Comparison of ENCODE assay signal across 16 cellular contexts in genomic region chr2:68772109-68772508, GRCh38. TPM values are rescaled to one million over a fixed set of nuclear protein-coding genes. Genes with fewer than 3 reads are reported as not detected.
A peak's percentile ranks its signal among the peaks of the same experiment; 100 is the strongest.
DNase-seq lines count a peak whose midpoint lies in the region; ATAC-seq, FAIRE-seq and TF ChIP-seq lines count a peak whose summit lies in the region.
"Had no signal": no experiment of that assay in that cellular context is flagged by ENCODE, and none has a peak within 500 bp of the region (broad histone marks: within the 10 kb centered on the region; RNA-seq: fewer than 3 reads in every experiment).

No MANE protein-coding gene starts in this region.

- intact Hi-C loops in activated CD4-positive, alpha-beta T cell treated with anti-CD3 and anti-CD28 coated beads for 36 hours (cut with DNase I, micrococcal nuclease) = no loop called here
- intact Hi-C loops in ascending aorta (cut with DNase I) = no loop called here

- CTCF ChIA-PET in activated CD4-positive, alpha-beta T cell treated with anti-CD3 and anti-CD28 coated beads for 36 hours (lab: Charles Lee) = interaction anchor here (0.8 to 2.7 kb wide), 10 partner anchors 7 to 136 kb away, joined by 3 to 23 read pairs (median 6); partner anchors contain the start of gene ARHGAP25
- CTCF ChIA-PET in WTC11 (lab: Charles Lee) = interaction anchor here (0.9 kb wide), 1 partner anchor 20 kb away, joined by 3 read pairs; no protein-coding TSS in a partner anchor

- POLR2A ChIA-PET in activated CD4-positive, alpha-beta T cell treated with anti-CD3 and anti-CD28 coated beads for 36 hours (lab: Charles Lee) = no interaction called here
- POLR2A ChIA-PET in WTC11 (lab: Charles Lee) = no interaction called here

- no peaks in the 10 kb centered on the region for H3K36me3 ChIP-seq in ascending aorta
- H3K36me3 ChIP-seq in small intestine (ENCODE audit: control insufficient read depth in 2 of 2, insufficient read depth in 2 of 2, low read length in 2 of 2) = no peaks in the 10 kb centered on the region
- H3K36me3 ChIP-seq: breast epithelium, sigmoid colon, thoracic aorta had no signal

- H3K36me3 Mint-ChIP-seq in activated CD4-positive, alpha-beta T cell treated with anti-CD3 and anti-CD28 coated beads for 36 hours (ENCODE audit: low read depth) = peaks cover 39% of the 10 kb centered on the region
- H3K36me3 Mint-ChIP-seq in WTC11 = no peaks in the 10 kb centered on the region

- H3K27me3 Mint-ChIP-seq in activated CD4-positive, alpha-beta T cell treated with anti-CD3 and anti-CD28 coated beads for 36 hours = no peaks in the 10 kb centered on the region
- no peaks in the 10 kb centered on the region for H3K27me3 Mint-ChIP-seq in WTC11 (ENCODE audit: low read depth)

- H3K4me3 Mint-ChIP-seq in activated CD4-positive, alpha-beta T cell treated with anti-CD3 and anti-CD28 coated beads for 36 hours = no peak overlapping the region
- H3K4me3 Mint-ChIP-seq in WTC11 = no peak overlapping the region

- H3K27ac Mint-ChIP-seq in activated CD4-positive, alpha-beta T cell treated with anti-CD3 and anti-CD28 coated beads for 36 hours = peak overlapping the region; percentile 99
- no peak overlapping the region for H3K27ac Mint-ChIP-seq in WTC11

- no peak for ATAC-seq in activated CD4-positive, alpha-beta T cell treated with anti-CD3 and anti-CD28 coated beads for 36 hours
- ATAC-seq in WTC11 = no peak
- ATAC-seq: left colon had no signal

- FAIRE-seq in small intestine (lab: Jason Lieb, UNC) = no peak
- no peak for FAIRE-seq in HTR-8/SVneo (lab: Jason Lieb, UNC)

- no peak overlapping the region for H3K4me3 ChIP-seq in ascending aorta
- no peak overlapping the region for H3K4me3 ChIP-seq in small intestine (ENCODE audit: low read depth in 1 of 2, low read length in 2 of 2)
- H3K4me3 ChIP-seq: breast epithelium, sigmoid colon, thoracic aorta had no signal

- H3K4me1 ChIP-seq in ascending aorta (peaks cover 9 to 12% of the 10 kb centered on the region in 2 donors), small intestine (ENCODE audit: control insufficient read depth in 2 of 2, insufficient read depth in 1 of 2, low read depth in 1 of 2, low read length in 1 of 2) (peaks cover 0 to 9% of the 10 kb centered on the region in 2 donors)
- H3K4me1 ChIP-seq: breast epithelium, Caco-2 had no signal

- H3K9me3 ChIP-seq in ascending aorta (no peaks in the 10 kb centered on the region), small intestine (ENCODE audit: control insufficient read depth, low read depth) (no peaks in the 10 kb centered on the region)
- H3K9me3 ChIP-seq: breast epithelium, Caco-2, sigmoid colon, thoracic aorta had no signal

- H3K9me3 Mint-ChIP-seq in activated CD4-positive, alpha-beta T cell treated with anti-CD3 and anti-CD28 coated beads for 36 hours (ENCODE audit: low read depth) = no peaks in the 10 kb centered on the region
- no peaks in the 10 kb centered on the region for H3K9me3 Mint-ChIP-seq in WTC11

- peaks cover 99% of the 10 kb centered on the region for H3K4me1 Mint-ChIP-seq in activated CD4-positive, alpha-beta T cell treated with anti-CD3 and anti-CD28 coated beads for 36 hours
- H3K4me1 Mint-ChIP-seq in WTC11 = peaks cover 18% of the 10 kb centered on the region

- no peak for TF ChIP-seq CTCF in ascending aorta (IDR thresholded peaks at IDR 0.05)
- TF ChIP-seq CTCF in WTC11 (IDR thresholded peaks at IDR 0.05) = no peak

- H3K27me3 ChIP-seq in ascending aorta (no peaks in the 10 kb centered on the region), small intestine (ENCODE audit: control insufficient read depth in 2 of 2, insufficient read depth in 2 of 2, low read length in 2 of 2) (no peaks in the 10 kb centered on the region)
- H3K27me3 ChIP-seq: breast epithelium, sigmoid colon had no signal

- 88 to 98% (median 94%) methylated on average over 2 of the region's 2 CpGs for WGBS in small intestine, 3 donors

- H3K27ac ChIP-seq in ascending aorta (peak overlapping the region; percentile 43 to 82), small intestine (ENCODE audit: low read depth in 1 of 2, low read length in 1 of 2) (peak overlapping the region; percentile 61 to 70)

- no peak for DNase-seq in activated CD4-positive, alpha-beta T cell treated with anti-CD3 and anti-CD28 coated beads for 36 hours
- DNase-seq in activated CD4-positive, alpha-beta T cell treated with anti-CD3 and anti-CD28 coated beads for 4 hours = no peak
- DNase-seq in MV-4-11 (lab: John Stamatoyannopoulos, UW) (peak; percentile 15), ascending aorta (ENCODE audit: low spot score in 2 of 2) (no peak), small intestine (no peak), WTC11 (ENCODE audit: low spot score) (no peak), HTR-8/SVneo (ENCODE audit: insufficient read length, low spot score) (no peak), NCI-H526 (lab: John Stamatoyannopoulos, UW) (no peak)
- DNase-seq: Caco-2, left colon, NCI-H446, sigmoid colon had no signal

TF ChIP-seq in WTC11, 78 proteins besides CTCF, POLR2A, EP300 and RAD21:
- TF ChIP-seq NR2C2 (CRISPR knock-in tag; IDR thresholded peaks at IDR 0.05) = no peak
- no peak for TF ChIP-seq ZNF532 (CRISPR knock-in tag; IDR thresholded peaks at IDR 0.05; ENCODE audit: borderline replicate concordance)
- no peak for TF ChIP-seq PREB (CRISPR knock-in tag; IDR thresholded peaks at IDR 0.05; ENCODE audit: borderline replicate concordance)

RNA-seq across cellular contexts. Expression of gene ARHGAP25, which starts 37.5 kb away (rescaled TPM):
- total RNA-seq in activated CD4-positive, alpha-beta T cell treated with anti-CD3 and anti-CD28 coated beads for 36 hours = 10 to 100 TPM; 57.9 to 73.2 TPM
- 8.3 TPM for total RNA-seq in ascending aorta
- 1 to 10 TPM; 1.8 to 7.6 (median 3.6) TPM for polyA plus RNA-seq in small intestine
- total RNA-seq in WTC11 (2021) = 2.6 to 3.4 TPM (median 2.9 TPM) in 3 replicates
- total RNA-seq: A172 had no signal
- polyA plus RNA-seq: neural cell had no signal
